ENCODE assay signal across 10 cellular contexts in genomic region chr11:45266693-45267451, GRCh38. TPM values are rescaled to one million over a fixed set of nuclear protein-coding genes. Genes with fewer than 3 reads are reported as not detected.
DNase-seq lines count a peak whose midpoint lies in the region; TF ChIP-seq lines count a peak whose summit lies in the region.
"Had no signal": no experiment of that assay in that cellular context is flagged by ENCODE, and none has a peak within 500 bp of the region (broad histone marks: within the 10 kb centered on the region; RNA-seq: fewer than 3 reads in every experiment).

No MANE protein-coding gene starts in this region.

- H3K27ac Mint-ChIP-seq in HFFc6, result no peak overlapping the region
- no peak overlapping the region for H3K27ac Mint-ChIP-seq in chondrocyte (ENCODE audit: unreplicated experiment)
- no peak overlapping the region for H3K27ac Mint-ChIP-seq in osteocyte (ENCODE audit: unreplicated experiment)

- H3K9me3 Mint-ChIP-seq in HFFc6, result no peaks in the 10 kb centered on the region
- H3K9me3 Mint-ChIP-seq in chondrocyte (ENCODE audit: low read depth), result peaks cover 11% of the 10 kb centered on the region
- H3K9me3 Mint-ChIP-seq in osteocyte (ENCODE audit: unreplicated experiment), result peaks cover 5% of the 10 kb centered on the region

- no peak overlapping the region for H3K4me3 Mint-ChIP-seq in HFFc6
- no peak overlapping the region for H3K4me3 Mint-ChIP-seq in chondrocyte (ENCODE audit: unreplicated experiment)
- no peak overlapping the region for H3K4me3 Mint-ChIP-seq in osteocyte (ENCODE audit: unreplicated experiment)

- peak; percentile 8 for DNase-seq in NK-92 treated with Interleukin-12 subunit alpha and Interleukin-12 subunit beta, amount 100 ng/mL, for 24 hours (lab: John Stamatoyannopoulos, UW)
- DNase-seq in NK-92 (lab: John Stamatoyannopoulos, UW; ENCODE audit: unreplicated experiment) (no peak), HFFc6 (no peak), chondrocyte (ENCODE audit: low spot score) (no peak), osteocyte (ENCODE audit: extremely low spot score, unreplicated experiment) (no peak), SK-N-DZ (ENCODE audit: low spot score) (no peak), midbrain (lab: John Stamatoyannopoulos, UW) (no peak), DMS79 (lab: John Stamatoyannopoulos, UW) (no peak)
- DNase-seq: NCI-H510A treated with DMSO at 0.1 percent for 48 hours; stimulated activated naive CD4-positive, alpha-beta T cell had no signal

- peak; percentile 71 for TF ChIP-seq CTCF in HFFc6 (IDR thresholded peaks at IDR 0.05)
- TF ChIP-seq CTCF in chondrocyte (IDR thresholded peaks at IDR 0.05), result peak; percentile 65
- peak; percentile 33 for TF ChIP-seq CTCF in osteocyte (IDR thresholded peaks at IDR 0.05)

- H3K4me1 Mint-ChIP-seq in HFFc6 (ENCODE audit: low read depth) (peaks cover 18% of the 10 kb centered on the region), chondrocyte (ENCODE audit: low read depth) (peaks cover 40% of the 10 kb centered on the region), osteocyte (ENCODE audit: unreplicated experiment) (peaks cover 32% of the 10 kb centered on the region)

- H3K36me3 Mint-ChIP-seq in HFFc6 (ENCODE audit: low read depth) (no peaks in the 10 kb centered on the region), chondrocyte (ENCODE audit: low read depth) (peaks cover 1% of the 10 kb centered on the region), osteocyte (ENCODE audit: unreplicated experiment) (no peaks in the 10 kb centered on the region)

- H3K27me3 Mint-ChIP-seq in HFFc6 (ENCODE audit: insufficient read depth) (peaks cover 9% of the 10 kb centered on the region), chondrocyte (ENCODE audit: low read depth) (peaks cover 15% of the 10 kb centered on the region), osteocyte (ENCODE audit: unreplicated experiment) (peaks cover 29% of the 10 kb centered on the region)

RNA-seq across cellular contexts. Expression of gene SYT13, which starts 19.3 kb away (rescaled TPM):
- not detected for total RNA-seq in HFFc6 (2021; fragmentation: NEBNext Ultra II Directional; extraction: Animal tissue kit (Norgen Biotek cat#: 25700))
- 1.8 to 3.2 TPM (median 2.8 TPM) in 3 replicates for total RNA-seq in chondrocyte
- 0.13 TPM in 1 of 2 replicates, not detected in the other for total RNA-seq in osteocyte
- polyA plus RNA-seq in SK-N-DZ (2014; cell fraction: cytosol; rRNA removed), result 0.28 TPM in 1 of 2 replicates, not detected in the other
- polyA plus RNA-seq in SK-N-DZ (2014; cell fraction: nucleus; rRNA removed), result not detected in 2 replicates
